ENCODE assay signal across 1 cellular context in genomic region chr11:64924910-64925284, GRCh38.
TF ChIP-seq lines count a peak whose summit lies in the region.

No MANE protein-coding gene starts in this region.

TF ChIP-seq in GM12878, 131 proteins besides CTCF, POLR2A, EP300 and RAD21:
- TF ChIP-seq HDGF (IDR thresholded peaks at IDR 0.05) (no peak), STAT3 (IDR thresholded peaks at IDR 0.05; ENCODE audit: low read depth, low read length) (no peak), RBBP5 (conservative IDR thresholded peaks at IDR 0.05) (no peak), ZNF274 (IDR thresholded peaks at IDR 0.05; ENCODE audit: insufficient read depth, insufficient read length) (no peak), RAD51 (IDR thresholded peaks at IDR 0.05) (no peak), CHD4 (IDR thresholded peaks at IDR 0.05) (no peak), EZH2 (IDR thresholded peaks at IDR 0.05; ENCODE audit: borderline replicate concordance, control insufficient read depth, low read depth, low read length) (no peak), MTA2 (IDR thresholded peaks at IDR 0.05; ENCODE audit: low read depth) (no peak), TCF12 (IDR thresholded peaks at IDR 0.05; ENCODE audit: low read depth, low read length) (no peak), SMARCA5 (IDR thresholded peaks at IDR 0.05) (0 out of 2 replicates have a peak, but pooled peaks have one; percentile 1), PKNOX1 (IDR thresholded peaks at IDR 0.05) (no peak), BCL11A (IDR thresholded peaks at IDR 0.05; ENCODE audit: low read depth, low read length) (no peak), GATAD2B (conservative IDR thresholded peaks at IDR 0.05; ENCODE audit: low read depth) (0 out of 2 replicates have a peak, but pooled peaks have one; percentile 15), NBN (IDR thresholded peaks at IDR 0.05) (no peak), PAX5 (IDR thresholded peaks at IDR 0.05; ENCODE audit: borderline replicate concordance, low read depth, low read length) (no peak), CBX5 (IDR thresholded peaks at IDR 0.05; ENCODE audit: low read depth) (no peak)
- TF ChIP-seq, protein P1, sequence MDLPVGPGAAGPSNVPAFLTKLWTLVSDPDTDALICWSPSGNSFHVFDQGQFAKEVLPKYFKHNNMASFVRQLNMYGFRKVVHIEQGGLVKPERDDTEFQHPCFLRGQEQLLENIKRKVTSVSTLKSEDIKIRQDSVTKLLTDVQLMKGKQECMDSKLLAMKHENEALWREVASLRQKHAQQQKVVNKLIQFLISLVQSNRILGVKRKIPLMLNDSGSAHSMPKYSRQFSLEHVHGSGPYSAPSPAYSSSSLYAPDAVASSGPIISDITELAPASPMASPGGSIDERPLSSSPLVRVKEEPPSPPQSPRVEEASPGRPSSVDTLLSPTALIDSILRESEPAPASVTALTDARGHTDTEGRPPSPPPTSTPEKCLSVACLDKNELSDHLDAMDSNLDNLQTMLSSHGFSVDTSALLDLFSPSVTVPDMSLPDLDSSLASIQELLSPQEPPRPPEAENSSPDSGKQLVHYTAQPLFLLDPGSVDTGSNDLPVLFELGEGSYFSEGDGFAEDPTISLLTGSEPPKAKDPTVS (IDR thresholded peaks at IDR 0.05; ENCODE audit: low read depth, low read length), result no peak
- TF ChIP-seq, protein P2, sequence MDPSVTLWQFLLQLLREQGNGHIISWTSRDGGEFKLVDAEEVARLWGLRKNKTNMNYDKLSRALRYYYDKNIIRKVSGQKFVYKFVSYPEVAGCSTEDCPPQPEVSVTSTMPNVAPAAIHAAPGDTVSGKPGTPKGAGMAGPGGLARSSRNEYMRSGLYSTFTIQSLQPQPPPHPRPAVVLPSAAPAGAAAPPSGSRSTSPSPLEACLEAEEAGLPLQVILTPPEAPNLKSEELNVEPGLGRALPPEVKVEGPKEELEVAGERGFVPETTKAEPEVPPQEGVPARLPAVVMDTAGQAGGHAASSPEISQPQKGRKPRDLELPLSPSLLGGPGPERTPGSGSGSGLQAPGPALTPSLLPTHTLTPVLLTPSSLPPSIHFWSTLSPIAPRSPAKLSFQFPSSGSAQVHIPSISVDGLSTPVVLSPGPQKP (IDR thresholded peaks at IDR 0.05; ENCODE audit: low read depth, low read length), result no peak
